Comparison of ENCODE assay signal across 20 cellular contexts in genomic region chr4:169773889-169774288, GRCh38.
"Had no signal": no experiment of that assay in that cellular context is flagged by ENCODE, and none has a peak within 500 bp of the region (broad histone marks: within the 10 kb centered on the region; RNA-seq: fewer than 3 reads in every experiment).

No MANE protein-coding gene starts in this region.

- H3K36me3 ChIP-seq: cardiac muscle cell, heart left ventricle, left ventricle myocardium inferior, lower lobe of right lung, neutrophil, stomach, suprapubic skin, tibial nerve had no signal

- DNase-seq: cerebellar nuclear complex; effector CD4-positive, alpha-beta T cell; endodermal cell; erythroblast; foreskin keratinocyte; heart left ventricle; left cardiac atrium; left ventricle myocardium inferior; lower lobe of right lung; mesenchymal stem cell; naive B cell; right cardiac atrium; small intestine; stimulated activated CD4-positive, alpha-beta T cell treated with anti-CD3 and anti-CD28 coated beads, Interleukin-12 subunit alpha, Interleukin-12 subunit beta, amount 100 ng/mL, for 4 hours; stomach had no signal

- H3K4me3 ChIP-seq: cardiac muscle cell had no signal

- H3K9me3 Mint-ChIP-seq: dendritic cell treated with granulocyte-macrophage colony-stimulating factor and Interleukin-4, amounts not matched to agents 40 ng/mL and 50 ng/mL, for 4 days had no signal

- H3K27me3 ChIP-seq: cardiac muscle cell had no signal

- H3K4me3 Mint-ChIP-seq: dendritic cell treated with granulocyte-macrophage colony-stimulating factor and Interleukin-4, amounts not matched to agents 40 ng/mL and 50 ng/mL, for 4 days had no signal

- H3K4me1 ChIP-seq: foreskin keratinocyte had no signal

- H3K27ac Mint-ChIP-seq: dendritic cell treated with granulocyte-macrophage colony-stimulating factor and Interleukin-4, amounts not matched to agents 40 ng/mL and 50 ng/mL, for 4 days; endodermal cell had no signal

- H3K27ac ChIP-seq: cardiac muscle cell, foreskin keratinocyte, heart left ventricle, left ventricle myocardium inferior, lower lobe of right lung, neutrophil, stomach, suprapubic skin, tibial nerve had no signal

- H3K9me3 ChIP-seq: left ventricle myocardium inferior, lower lobe of right lung, neutrophil, stomach, suprapubic skin had no signal
